Comparison of ENCODE assay signal across 1 cellular context in the genomic region with DNA sequence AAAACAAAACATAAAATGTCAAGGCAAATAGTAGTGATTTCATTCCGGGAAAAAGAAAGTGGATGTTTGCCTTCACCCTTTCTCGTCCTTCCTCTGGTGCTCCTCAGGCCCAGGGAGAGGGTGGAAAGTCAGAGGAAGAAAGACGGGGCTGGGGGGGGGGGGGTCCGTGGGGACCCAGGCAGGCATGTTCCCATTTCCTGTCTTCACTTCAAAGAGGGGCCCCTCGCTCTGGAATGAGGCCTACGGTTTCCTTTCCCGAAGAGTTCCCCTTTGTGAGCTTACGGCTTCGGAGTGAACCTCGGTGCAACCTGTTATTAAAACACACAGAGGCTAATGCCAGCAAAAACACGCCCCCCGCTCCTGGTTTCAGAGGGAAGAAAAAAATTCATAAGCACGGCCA.
TF ChIP-seq lines count a peak whose summit lies in the region.

No MANE protein-coding gene starts in this region.

TF ChIP-seq in H1, 55 proteins besides CTCF, POLR2A, EP300 and RAD21:
- TF ChIP-seq SIX5 (IDR thresholded peaks at IDR 0.05; ENCODE audit: low read depth, low read length) = no peak
- TF ChIP-seq BCL11A (IDR thresholded peaks at IDR 0.05; ENCODE audit: low read depth in 2 of 2, low read length in 2 of 2) = no peak
- TF ChIP-seq SAP30 (IDR thresholded peaks at IDR 0.05; ENCODE audit: insufficient read depth, insufficient replicate concordance, low read length) = no peak
- no peak for TF ChIP-seq YY1 (IDR thresholded peaks at IDR 0.05; ENCODE audit: low read depth, low read length)
